8 cellular contexts compared by ENCODE assay signal in the genomic region with DNA sequence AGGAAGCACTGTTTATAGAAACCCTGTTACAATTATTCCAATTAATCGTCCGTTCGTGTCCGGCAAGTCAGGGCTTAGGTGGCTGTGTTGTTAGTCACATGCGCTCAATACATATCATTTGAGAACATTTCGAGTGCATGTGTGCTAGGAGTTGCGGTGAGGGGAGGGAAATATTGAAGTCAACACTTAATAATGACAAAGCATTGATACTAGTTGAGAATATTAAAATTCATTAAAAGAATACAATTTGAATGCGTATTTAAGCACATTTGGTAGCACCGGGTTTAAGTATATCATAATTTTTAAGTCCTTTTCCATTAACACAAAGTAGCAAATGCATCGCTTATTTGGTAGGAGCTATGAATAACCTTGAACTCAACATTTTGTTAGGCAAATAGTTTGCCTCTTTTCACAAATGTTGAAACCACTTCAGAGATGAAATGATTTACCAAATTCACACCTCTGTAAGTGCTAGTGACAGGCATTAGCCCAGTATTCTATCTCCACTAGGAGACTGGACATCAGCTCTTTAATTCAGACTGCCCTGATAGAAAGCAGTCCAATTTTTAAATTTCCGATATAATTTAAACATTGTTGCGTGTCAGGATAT. TPM values are rescaled to one million over a fixed set of nuclear protein-coding genes. Genes with fewer than 3 reads are reported as not detected.
DNase-seq lines count a peak whose midpoint lies in the region; ATAC-seq, FAIRE-seq and TF ChIP-seq lines count a peak whose summit lies in the region.

No MANE protein-coding gene starts in this region.

- ATAC-seq in GM21825 (IDR thresholded peaks at IDR 0.05; ENCODE audit: unreplicated experiment) (no peak), GM19463 (IDR thresholded peaks at IDR 0.05; ENCODE audit: unreplicated experiment) (no peak), HG02588 (IDR thresholded peaks at IDR 0.05; ENCODE audit: unreplicated experiment) (no peak)

- no peaks in the 10 kb centered on the region for H3K4me1 ChIP-seq in SJCRH30
- peaks cover 0 to 54% (median 34%) of the 10 kb centered on the region in 4 donors for H3K4me1 ChIP-seq in sigmoid colon

- H3K9me3 ChIP-seq in SJCRH30 (replicated peaks) (no peaks in the 10 kb centered on the region), sigmoid colon (no peaks in the 10 kb centered on the region)

- H3K27me3 ChIP-seq in SJCRH30: no peaks in the 10 kb centered on the region
- H3K27me3 ChIP-seq in sigmoid colon: no peaks in the 10 kb centered on the region

- no peak for TF ChIP-seq POLR2A in sigmoid colon (IDR thresholded peaks at IDR 0.05)

- DNase-seq in GM18507 (ENCODE audit: extremely low spot score, insufficient read length, low read depth) (no peak), SJCRH30 (no peak), fibroblast of pulmonary artery (ENCODE audit: low read depth) (no peak), sigmoid colon (no peak), dedifferentiated amniotic fluid mesenchymal stem cell (ENCODE audit: extremely low spot score) (no peak)

- no peak for TF ChIP-seq EP300 in sigmoid colon (IDR thresholded peaks at IDR 0.05)

- intact Hi-C loops in sigmoid colon (cut with DNase I): loop anchor here (2.0 to 5.0 kb wide), 2 partner anchors 379 to 500 kb away; a partner anchor contains a TSS

- H3K36me3 ChIP-seq in SJCRH30: peaks cover 31% of the 10 kb centered on the region
- H3K36me3 ChIP-seq in sigmoid colon: peaks cover 0 to under 1% (median 0%) of the 10 kb centered on the region in 4 donors

- FAIRE-seq in GM18507 (lab: Jason Lieb, UNC): peak; percentile 71

- H3K27ac ChIP-seq in SJCRH30 (peak overlapping the region; percentile 90), sigmoid colon (peak overlapping the region; percentile 92 to 96 (median 94))

- TF ChIP-seq CTCF in fibroblast of pulmonary artery (IDR thresholded peaks at IDR 0.05; ENCODE audit: low read length, missing control alignments) (no peak), sigmoid colon (IDR thresholded peaks at IDR 0.05) (no peak)

- WGBS in sigmoid colon, 2 donors: 13 to 20% methylated on average over 12 of the region's 12 CpGs

- H3K4me3 ChIP-seq in SJCRH30 (peak overlapping the region; percentile 78), fibroblast of pulmonary artery (replicated peaks; ENCODE audit: low read depth, low read length) (peak overlapping the region; percentile 95), sigmoid colon (peak overlapping the region; percentile 62 to 83 (median 78))

RNA-seq across cellular contexts. Expression of a gene that starts 1.1 kb away (rescaled TPM):
- total RNA-seq in SJCRH30 (2014; rRNA removed; shearing (Covaris generic)): 503 and 535 TPM in 2 replicates
- 100 to 1,000 TPM; 201 to 236 (median 225) TPM for total RNA-seq in sigmoid colon
- polyA plus RNA-seq in sigmoid colon: 100 to 1,000 TPM; 112 to 178 (median 133) TPM
